ENCODE assay signal across 1 cellular context in the genomic region with DNA sequence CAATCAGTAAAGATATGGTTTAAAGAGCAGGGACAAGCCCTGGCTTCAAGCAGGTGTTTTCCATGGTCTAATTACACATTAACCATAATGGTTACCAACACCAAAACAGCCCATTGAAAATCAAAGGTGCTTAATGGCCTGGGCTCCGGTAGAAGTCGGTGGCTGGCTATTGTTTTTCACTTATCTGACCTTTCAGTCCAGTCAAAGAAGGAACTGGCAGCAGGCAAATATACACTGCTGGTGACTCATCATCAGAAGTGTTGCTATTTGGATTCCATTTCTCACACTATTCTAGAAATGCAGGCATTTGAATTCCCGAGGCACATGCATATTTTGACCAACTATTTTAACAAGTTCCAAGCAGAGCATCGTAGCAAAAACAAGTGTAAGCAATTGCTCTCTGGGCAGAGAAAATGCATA.
TF ChIP-seq lines count a peak whose summit lies in the region.

No MANE protein-coding gene starts in this region.

TF ChIP-seq in GM23338, 12 proteins besides CTCF, POLR2A, EP300 and RAD21 (continued from another document):
- TF ChIP-seq, protein P1, sequence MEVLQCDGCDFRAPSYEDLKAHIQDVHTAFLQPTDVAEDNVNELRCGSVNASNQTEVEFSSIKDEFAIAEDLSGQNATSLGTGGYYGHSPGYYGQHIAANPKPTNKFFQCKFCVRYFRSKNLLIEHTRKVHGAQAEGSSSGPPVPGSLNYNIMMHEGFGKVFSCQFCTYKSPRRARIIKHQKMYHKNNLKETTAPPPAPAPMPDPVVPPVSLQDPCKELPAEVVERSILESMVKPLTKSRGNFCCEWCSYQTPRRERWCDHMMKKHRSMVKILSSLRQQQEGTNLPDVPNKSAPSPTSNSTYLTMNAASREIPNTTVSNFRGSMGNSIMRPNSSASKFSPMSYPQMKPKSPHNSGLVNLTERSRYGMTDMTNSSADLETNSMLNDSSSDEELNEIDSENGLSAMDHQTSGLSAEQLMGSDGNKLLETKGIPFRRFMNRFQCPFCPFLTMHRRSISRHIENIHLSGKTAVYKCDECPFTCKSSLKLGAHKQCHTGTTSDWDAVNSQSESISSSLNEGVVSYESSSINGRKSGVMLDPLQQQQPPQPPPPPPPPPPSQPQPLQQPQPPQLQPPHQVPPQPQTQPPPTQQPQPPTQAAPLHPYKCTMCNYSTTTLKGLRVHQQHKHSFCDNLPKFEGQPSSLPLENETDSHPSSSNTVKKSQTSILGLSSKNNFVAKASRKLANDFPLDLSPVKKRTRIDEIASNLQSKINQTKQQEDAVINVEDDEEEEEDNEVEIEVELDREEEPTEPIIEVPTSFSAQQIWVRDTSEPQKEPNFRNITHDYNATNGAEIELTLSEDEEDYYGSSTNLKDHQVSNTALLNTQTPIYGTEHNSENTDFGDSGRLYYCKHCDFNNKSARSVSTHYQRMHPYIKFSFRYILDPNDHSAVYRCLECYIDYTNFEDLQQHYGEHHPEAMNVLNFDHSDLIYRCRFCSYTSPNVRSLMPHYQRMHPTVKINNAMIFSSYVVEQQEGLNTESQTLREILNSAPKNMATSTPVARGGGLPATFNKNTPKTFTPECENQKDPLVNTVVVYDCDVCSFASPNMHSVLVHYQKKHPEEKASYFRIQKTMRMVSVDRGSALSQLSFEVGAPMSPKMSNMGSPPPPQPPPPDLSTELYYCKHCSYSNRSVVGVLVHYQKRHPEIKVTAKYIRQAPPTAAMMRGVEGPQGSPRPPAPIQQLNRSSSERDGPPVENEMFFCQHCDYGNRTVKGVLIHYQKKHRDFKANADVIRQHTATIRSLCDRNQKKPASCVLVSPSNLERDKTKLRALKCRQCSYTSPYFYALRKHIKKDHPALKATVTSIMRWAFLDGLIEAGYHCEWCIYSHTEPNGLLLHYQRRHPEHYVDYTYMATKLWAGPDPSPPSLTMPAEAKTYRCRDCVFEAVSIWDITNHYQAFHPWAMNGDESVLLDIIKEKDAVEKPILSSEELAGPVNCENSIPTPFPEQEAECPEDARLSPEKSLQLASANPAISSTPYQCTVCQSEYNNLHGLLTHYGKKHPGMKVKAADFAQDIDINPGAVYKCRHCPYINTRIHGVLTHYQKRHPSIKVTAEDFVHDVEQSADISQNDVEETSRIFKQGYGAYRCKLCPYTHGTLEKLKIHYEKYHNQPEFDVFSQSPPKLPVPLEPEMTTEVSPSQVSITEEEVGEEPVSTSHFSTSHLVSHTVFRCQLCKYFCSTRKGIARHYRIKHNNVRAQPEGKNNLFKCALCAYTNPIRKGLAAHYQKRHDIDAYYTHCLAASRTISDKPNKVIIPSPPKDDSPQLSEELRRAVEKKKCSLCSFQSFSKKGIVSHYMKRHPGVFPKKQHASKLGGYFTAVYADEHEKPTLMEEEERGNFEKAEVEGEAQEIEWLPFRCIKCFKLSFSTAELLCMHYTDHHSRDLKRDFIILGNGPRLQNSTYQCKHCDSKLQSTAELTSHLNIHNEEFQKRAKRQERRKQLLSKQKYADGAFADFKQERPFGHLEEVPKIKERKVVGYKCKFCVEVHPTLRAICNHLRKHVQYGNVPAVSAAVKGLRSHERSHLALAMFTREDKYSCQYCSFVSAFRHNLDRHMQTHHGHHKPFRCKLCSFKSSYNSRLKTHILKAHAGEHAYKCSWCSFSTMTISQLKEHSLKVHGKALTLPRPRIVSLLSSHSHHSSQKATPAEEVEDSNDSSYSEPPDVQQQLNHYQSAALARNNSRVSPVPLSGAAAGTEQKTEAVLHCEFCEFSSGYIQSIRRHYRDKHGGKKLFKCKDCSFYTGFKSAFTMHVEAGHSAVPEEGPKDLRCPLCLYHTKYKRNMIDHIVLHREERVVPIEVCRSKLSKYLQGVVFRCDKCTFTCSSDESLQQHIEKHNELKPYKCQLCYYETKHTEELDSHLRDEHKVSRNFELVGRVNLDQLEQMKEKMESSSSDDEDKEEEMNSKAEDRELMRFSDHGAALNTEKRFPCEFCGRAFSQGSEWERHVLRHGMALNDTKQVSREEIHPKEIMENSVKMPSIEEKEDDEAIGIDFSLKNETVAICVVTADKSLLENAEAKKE (CRISPR knock-in tag; IDR thresholded peaks at IDR 0.05) = no peak
- TF ChIP-seq POLR2AphosphoS5 (IDR thresholded peaks at IDR 0.05; ENCODE audit: low read depth) = no peak
- TF ChIP-seq JUNB (IDR thresholded peaks at IDR 0.05; ENCODE audit: unreplicated experiment) = no peak
- TF ChIP-seq EZH2phosphoT487 (IDR thresholded peaks at IDR 0.05; ENCODE audit: unreplicated experiment) = no peak
- TF ChIP-seq, protein P2, sequence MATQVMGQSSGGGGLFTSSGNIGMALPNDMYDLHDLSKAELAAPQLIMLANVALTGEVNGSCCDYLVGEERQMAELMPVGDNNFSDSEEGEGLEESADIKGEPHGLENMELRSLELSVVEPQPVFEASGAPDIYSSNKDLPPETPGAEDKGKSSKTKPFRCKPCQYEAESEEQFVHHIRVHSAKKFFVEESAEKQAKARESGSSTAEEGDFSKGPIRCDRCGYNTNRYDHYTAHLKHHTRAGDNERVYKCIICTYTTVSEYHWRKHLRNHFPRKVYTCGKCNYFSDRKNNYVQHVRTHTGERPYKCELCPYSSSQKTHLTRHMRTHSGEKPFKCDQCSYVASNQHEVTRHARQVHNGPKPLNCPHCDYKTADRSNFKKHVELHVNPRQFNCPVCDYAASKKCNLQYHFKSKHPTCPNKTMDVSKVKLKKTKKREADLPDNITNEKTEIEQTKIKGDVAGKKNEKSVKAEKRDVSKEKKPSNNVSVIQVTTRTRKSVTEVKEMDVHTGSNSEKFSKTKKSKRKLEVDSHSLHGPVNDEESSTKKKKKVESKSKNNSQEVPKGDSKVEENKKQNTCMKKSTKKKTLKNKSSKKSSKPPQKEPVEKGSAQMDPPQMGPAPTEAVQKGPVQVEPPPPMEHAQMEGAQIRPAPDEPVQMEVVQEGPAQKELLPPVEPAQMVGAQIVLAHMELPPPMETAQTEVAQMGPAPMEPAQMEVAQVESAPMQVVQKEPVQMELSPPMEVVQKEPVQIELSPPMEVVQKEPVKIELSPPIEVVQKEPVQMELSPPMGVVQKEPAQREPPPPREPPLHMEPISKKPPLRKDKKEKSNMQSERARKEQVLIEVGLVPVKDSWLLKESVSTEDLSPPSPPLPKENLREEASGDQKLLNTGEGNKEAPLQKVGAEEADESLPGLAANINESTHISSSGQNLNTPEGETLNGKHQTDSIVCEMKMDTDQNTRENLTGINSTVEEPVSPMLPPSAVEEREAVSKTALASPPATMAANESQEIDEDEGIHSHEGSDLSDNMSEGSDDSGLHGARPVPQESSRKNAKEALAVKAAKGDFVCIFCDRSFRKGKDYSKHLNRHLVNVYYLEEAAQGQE (IDR thresholded peaks at IDR 0.05; ENCODE audit: unreplicated experiment) = no peak
